ENCODE assay signal across 2 cellular contexts in the genomic region with DNA sequence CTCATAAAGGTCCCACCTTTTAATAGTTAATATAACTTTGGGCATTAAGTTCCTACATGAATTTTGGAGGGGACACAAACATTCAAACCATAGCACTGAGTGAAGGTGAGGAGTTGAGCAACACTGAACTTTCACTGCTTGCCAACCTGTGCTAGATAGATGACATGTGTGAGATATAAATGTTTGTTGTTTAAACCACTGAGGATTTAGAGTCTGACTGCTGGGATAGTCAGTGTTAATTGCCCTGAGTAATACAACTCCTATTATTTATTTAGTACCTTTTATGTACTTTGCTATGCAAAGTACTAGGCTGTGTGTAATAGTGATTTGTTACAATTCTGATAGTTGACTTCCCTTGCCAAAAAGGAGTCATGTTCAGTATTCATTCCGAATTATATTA.
TF ChIP-seq lines count a peak whose summit lies in the region.

No MANE protein-coding gene starts in this region.

TF ChIP-seq in liver, 16 proteins besides CTCF, POLR2A, EP300 and RAD21:
- TF ChIP-seq HNF4A (conservative IDR thresholded peaks at IDR 0.05) (peak; percentile 13 to 65), SP1 (IDR thresholded peaks at IDR 0.05) (no peak), FOXA1 (IDR thresholded peaks at IDR 0.05) (no peak), HNF4G (IDR thresholded peaks at IDR 0.05) (no peak), TAF1 (conservative IDR thresholded peaks at IDR 0.05) (no peak), RXRA (IDR thresholded peaks at IDR 0.05) (peak in 1 of 2 donors; percentile 58), FOXA2 (IDR thresholded peaks at IDR 0.05) (no peak), JUND (IDR thresholded peaks at IDR 0.05) (peak in 1 of 2 donors; percentile 19), YY1 (IDR thresholded peaks at IDR 0.05) (no peak), GABPA (IDR thresholded peaks at IDR 0.05 in 1 of 2, conservative IDR thresholded peaks at IDR 0.05 in 1 of 2) (no peak), EGR1 (IDR thresholded peaks at IDR 0.05; ENCODE audit: low read depth in 2 of 2) (no peak), NR2F2 (IDR thresholded peaks at IDR 0.05) (no peak)
- TF ChIP-seq, protein P1, sequence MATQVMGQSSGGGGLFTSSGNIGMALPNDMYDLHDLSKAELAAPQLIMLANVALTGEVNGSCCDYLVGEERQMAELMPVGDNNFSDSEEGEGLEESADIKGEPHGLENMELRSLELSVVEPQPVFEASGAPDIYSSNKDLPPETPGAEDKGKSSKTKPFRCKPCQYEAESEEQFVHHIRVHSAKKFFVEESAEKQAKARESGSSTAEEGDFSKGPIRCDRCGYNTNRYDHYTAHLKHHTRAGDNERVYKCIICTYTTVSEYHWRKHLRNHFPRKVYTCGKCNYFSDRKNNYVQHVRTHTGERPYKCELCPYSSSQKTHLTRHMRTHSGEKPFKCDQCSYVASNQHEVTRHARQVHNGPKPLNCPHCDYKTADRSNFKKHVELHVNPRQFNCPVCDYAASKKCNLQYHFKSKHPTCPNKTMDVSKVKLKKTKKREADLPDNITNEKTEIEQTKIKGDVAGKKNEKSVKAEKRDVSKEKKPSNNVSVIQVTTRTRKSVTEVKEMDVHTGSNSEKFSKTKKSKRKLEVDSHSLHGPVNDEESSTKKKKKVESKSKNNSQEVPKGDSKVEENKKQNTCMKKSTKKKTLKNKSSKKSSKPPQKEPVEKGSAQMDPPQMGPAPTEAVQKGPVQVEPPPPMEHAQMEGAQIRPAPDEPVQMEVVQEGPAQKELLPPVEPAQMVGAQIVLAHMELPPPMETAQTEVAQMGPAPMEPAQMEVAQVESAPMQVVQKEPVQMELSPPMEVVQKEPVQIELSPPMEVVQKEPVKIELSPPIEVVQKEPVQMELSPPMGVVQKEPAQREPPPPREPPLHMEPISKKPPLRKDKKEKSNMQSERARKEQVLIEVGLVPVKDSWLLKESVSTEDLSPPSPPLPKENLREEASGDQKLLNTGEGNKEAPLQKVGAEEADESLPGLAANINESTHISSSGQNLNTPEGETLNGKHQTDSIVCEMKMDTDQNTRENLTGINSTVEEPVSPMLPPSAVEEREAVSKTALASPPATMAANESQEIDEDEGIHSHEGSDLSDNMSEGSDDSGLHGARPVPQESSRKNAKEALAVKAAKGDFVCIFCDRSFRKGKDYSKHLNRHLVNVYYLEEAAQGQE (IDR thresholded peaks at IDR 0.05) = no peak
- TF ChIP-seq, protein P2, sequence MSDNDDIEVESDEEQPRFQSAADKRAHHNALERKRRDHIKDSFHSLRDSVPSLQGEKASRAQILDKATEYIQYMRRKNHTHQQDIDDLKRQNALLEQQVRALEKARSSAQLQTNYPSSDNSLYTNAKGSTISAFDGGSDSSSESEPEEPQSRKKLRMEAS (IDR thresholded peaks at IDR 0.05) = peak; percentile 60
- TF ChIP-seq, protein P3, sequence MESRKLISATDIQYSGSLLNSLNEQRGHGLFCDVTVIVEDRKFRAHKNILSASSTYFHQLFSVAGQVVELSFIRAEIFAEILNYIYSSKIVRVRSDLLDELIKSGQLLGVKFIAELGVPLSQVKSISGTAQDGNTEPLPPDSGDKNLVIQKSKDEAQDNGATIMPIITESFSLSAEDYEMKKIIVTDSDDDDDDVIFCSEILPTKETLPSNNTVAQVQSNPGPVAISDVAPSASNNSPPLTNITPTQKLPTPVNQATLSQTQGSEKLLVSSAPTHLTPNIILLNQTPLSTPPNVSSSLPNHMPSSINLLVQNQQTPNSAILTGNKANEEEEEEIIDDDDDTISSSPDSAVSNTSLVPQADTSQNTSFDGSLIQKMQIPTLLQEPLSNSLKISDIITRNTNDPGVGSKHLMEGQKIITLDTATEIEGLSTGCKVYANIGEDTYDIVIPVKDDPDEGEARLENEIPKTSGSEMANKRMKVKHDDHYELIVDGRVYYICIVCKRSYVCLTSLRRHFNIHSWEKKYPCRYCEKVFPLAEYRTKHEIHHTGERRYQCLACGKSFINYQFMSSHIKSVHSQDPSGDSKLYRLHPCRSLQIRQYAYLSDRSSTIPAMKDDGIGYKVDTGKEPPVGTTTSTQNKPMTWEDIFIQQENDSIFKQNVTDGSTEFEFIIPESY (IDR thresholded peaks at IDR 0.05) = peak; percentile 20
- TF ChIP-seq, protein P4, sequence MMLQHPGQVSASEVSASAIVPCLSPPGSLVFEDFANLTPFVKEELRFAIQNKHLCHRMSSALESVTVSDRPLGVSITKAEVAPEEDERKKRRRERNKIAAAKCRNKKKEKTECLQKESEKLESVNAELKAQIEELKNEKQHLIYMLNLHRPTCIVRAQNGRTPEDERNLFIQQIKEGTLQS (IDR thresholded peaks at IDR 0.05) = no peak

TF ChIP-seq in HepG2, 621 proteins besides CTCF, POLR2A, EP300 and RAD21:
- TF ChIP-seq MYC (CRISPR knock-in tag; IDR thresholded peaks at IDR 0.05; ENCODE audit: borderline replicate concordance) = no peak
- no peak for TF ChIP-seq ZSCAN29 (CRISPR knock-in tag; conservative IDR thresholded peaks at IDR 0.05)
- TF ChIP-seq KLF6 (CRISPR knock-in tag; IDR thresholded peaks at IDR 0.05) = no peak
- TF ChIP-seq, protein P5, sequence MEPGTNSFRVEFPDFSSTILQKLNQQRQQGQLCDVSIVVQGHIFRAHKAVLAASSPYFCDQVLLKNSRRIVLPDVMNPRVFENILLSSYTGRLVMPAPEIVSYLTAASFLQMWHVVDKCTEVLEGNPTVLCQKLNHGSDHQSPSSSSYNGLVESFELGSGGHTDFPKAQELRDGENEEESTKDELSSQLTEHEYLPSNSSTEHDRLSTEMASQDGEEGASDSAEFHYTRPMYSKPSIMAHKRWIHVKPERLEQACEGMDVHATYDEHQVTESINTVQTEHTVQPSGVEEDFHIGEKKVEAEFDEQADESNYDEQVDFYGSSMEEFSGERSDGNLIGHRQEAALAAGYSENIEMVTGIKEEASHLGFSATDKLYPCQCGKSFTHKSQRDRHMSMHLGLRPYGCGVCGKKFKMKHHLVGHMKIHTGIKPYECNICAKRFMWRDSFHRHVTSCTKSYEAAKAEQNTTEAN (CRISPR knock-in tag; conservative IDR thresholded peaks at IDR 0.05) = no peak
- TF ChIP-seq, protein P6, sequence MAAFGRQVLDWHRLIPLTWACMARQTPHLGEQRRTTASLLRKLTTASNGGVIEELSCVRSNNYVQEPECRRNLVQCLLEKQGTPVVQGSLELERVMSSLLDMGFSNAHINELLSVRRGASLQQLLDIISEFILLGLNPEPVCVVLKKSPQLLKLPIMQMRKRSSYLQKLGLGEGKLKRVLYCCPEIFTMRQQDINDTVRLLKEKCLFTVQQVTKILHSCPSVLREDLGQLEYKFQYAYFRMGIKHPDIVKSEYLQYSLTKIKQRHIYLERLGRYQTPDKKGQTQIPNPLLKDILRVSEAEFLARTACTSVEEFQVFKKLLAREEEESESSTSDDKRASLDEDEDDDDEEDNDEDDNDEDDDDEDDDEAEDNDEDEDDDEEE (CRISPR knock-in tag; IDR thresholded peaks at IDR 0.05) = no peak
- no peak for TF ChIP-seq ZNF121 (CRISPR knock-in tag; IDR thresholded peaks at IDR 0.05)
- TF ChIP-seq, protein P7, sequence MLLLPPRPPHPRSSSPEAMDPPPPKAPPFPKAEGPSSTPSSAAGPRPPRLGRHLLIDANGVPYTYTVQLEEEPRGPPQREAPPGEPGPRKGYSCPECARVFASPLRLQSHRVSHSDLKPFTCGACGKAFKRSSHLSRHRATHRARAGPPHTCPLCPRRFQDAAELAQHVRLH (CRISPR knock-in tag; IDR thresholded peaks at IDR 0.05; ENCODE audit: borderline replicate concordance, low read depth) = no peak
- TF ChIP-seq, protein P8, sequence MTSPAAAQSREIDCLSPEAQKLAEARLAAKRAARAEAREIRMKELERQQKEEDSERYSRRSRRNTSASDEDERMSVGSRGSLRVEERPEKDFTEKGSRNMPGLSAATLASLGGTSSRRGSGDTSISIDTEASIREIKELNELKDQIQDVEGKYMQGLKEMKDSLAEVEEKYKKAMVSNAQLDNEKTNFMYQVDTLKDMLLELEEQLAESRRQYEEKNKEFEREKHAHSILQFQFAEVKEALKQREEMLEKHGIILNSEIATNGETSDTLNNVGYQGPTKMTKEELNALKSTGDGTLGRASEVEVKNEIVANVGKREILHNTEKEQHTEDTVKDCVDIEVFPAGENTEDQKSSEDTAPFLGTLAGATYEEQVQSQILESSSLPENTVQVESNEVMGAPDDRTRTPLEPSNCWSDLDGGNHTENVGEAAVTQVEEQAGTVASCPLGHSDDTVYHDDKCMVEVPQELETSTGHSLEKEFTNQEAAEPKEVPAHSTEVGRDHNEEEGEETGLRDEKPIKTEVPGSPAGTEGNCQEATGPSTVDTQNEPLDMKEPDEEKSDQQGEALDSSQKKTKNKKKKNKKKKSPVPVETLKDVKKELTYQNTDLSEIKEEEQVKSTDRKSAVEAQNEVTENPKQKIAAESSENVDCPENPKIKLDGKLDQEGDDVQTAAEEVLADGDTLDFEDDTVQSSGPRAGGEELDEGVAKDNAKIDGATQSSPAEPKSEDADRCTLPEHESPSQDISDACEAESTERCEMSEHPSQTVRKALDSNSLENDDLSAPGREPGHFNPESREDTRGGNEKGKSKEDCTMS (CRISPR knock-in tag; conservative IDR thresholded peaks at IDR 0.05) = no peak
- TF ChIP-seq MED13 (CRISPR knock-in tag; IDR thresholded peaks at IDR 0.05) = no peak
- TF ChIP-seq ZNF263 (CRISPR knock-in tag; IDR thresholded peaks at IDR 0.05) = no peak
